Comparison of ENCODE assay signal across 8 cellular contexts in genomic region chr7:139109188-139109982, GRCh38. TPM values are rescaled to one million over a fixed set of nuclear protein-coding genes. Genes with fewer than 3 reads are reported as not detected.
A peak's percentile ranks its signal among the peaks of the same experiment; 100 is the strongest.
DNase-seq lines count a peak whose midpoint lies in the region; TF ChIP-seq lines count a peak whose summit lies in the region.

ZC3HAV1 (minus strand) TSS chr7:139109720; CDS start chr7:139109331, 389 bp downstream.

- no peaks in the 10 kb centered on the region for H3K9me2 ChIP-seq in OCI-LY7 (ENCODE audit: insufficient read depth, low read length)

- H3K36me3 ChIP-seq in Caco-2 (ENCODE audit: control insufficient read depth, insufficient read depth, low read length), result no peaks in the 10 kb centered on the region
- 0 out of 2 replicates have a peak, but pooled peaks cover 4% of the 10 kb centered on the region for H3K36me3 ChIP-seq in OCI-LY7 (ENCODE audit: insufficient read depth, low read length)

- H3K4me1 ChIP-seq in Caco-2, result peaks cover 8% of the 10 kb centered on the region
- peaks cover 30% of the 10 kb centered on the region for H3K4me1 ChIP-seq in OCI-LY7 (ENCODE audit: insufficient read depth, low read length, poor library complexity, severe bottlenecking)

- no peaks in the 10 kb centered on the region for H3K27me3 ChIP-seq in Caco-2 (replicated peaks; ENCODE audit: control insufficient read depth, insufficient read depth, low read length)

- POLR2A ChIA-PET in Caco-2 (lab: Charles Lee) (no interaction called here), OCI-LY7 (lab: Charles Lee) (interaction anchor here (1.0 to 1.3 kb wide), 2 partner anchors 14 to 16 kb away, joined by 3 to 6 read pairs; no protein-coding TSS in a partner anchor)

- CTCF ChIA-PET in Caco-2 (lab: Charles Lee) (no interaction called here), OCI-LY7 (lab: Charles Lee; ENCODE audit: unreplicated experiment) (no interaction called here)

- H3K4me2 ChIP-seq in OCI-LY7 (ENCODE audit: low read length), result peak within 1 kb of the TSS; percentile 89

- peak within 1 kb of the TSS; percentile 86 for H2AFZ ChIP-seq in OCI-LY7 (ENCODE audit: low read length)

- H3K9me3 Mint-ChIP-seq in Caco-2 (ENCODE audit: unreplicated experiment), result no peaks in the 10 kb centered on the region

- H3K36me3 Mint-ChIP-seq in Caco-2 (ENCODE audit: insufficient read depth, unreplicated experiment), result peaks cover 10% of the 10 kb centered on the region

- intact Hi-C loops in Caco-2 (cut with micrococcal nuclease; ENCODE audit: unreplicated experiment) (loop anchor here (1.0 to 5.0 kb wide), 4 partner anchors 35 to 253 kb away; partner anchors contain the start of gene UBN2), OCI-LY7 (cut with micrococcal nuclease; ENCODE audit: unreplicated experiment) (loop anchor here (1.0 to 5.0 kb wide), 7 partner anchors 15 to 1122 kb away; partner anchors contain the start of genes FMC1, LUC7L2, TRIM24 and UBN2)

- H3K9me3 ChIP-seq in Caco-2, result no peaks in the 10 kb centered on the region
- no peaks in the 10 kb centered on the region for H3K9me3 ChIP-seq in OCI-LY7 (ENCODE audit: low read length)

- peaks cover 60% of the 10 kb centered on the region for H3K79me2 ChIP-seq in OCI-LY7 (ENCODE audit: insufficient read depth, low read depth, low read length)

- H3K27ac Mint-ChIP-seq in Caco-2 (ENCODE audit: unreplicated experiment), result peak within 1 kb of the TSS; percentile 55

- peak within 1 kb of the TSS; percentile 85 for H3K4me3 Mint-ChIP-seq in Caco-2 (ENCODE audit: unreplicated experiment)

- H3K4me1 Mint-ChIP-seq in Caco-2 (ENCODE audit: low read depth, unreplicated experiment), result peaks cover 6% of the 10 kb centered on the region

- BruUV-seq in Caco-2 (replicated peaks; lab: Mats Ljungman, UMichigan) (TSS peak; percentile 88), OCI-LY7 (replicated peaks; lab: Mats Ljungman, UMichigan) (no TSS peak)

- TF ChIP-seq CTCF in Caco-2 (IDR thresholded peaks at IDR 0.05; ENCODE audit: insufficient read depth in 1 of 2, low read depth in 1 of 2, low read length in 1 of 2, severe bottlenecking in 1 of 2, unreplicated experiment in 1 of 2), result peak; percentile 21 to 42
- TF ChIP-seq CTCF in GM20000 (IDR thresholded peaks at IDR 0.05; ENCODE audit: extremely low read depth, missing control alignments), result no peak
- TF ChIP-seq CTCF in OCI-LY7 (conservative IDR thresholded peaks at IDR 0.05; ENCODE audit: low read length), result no peak

- peak; percentile 88 to 90 for DNase-seq in Caco-2
- peak; percentile 88 for DNase-seq in GM20000 (ENCODE audit: low spot score)
- peak; percentile 91 for DNase-seq in HT-29 (ENCODE audit: low spot score)
- DNase-seq in OCI-LY7 (ENCODE audit: low spot score), result peak; percentile 86
- peak; percentile 77 for DNase-seq in activated T-cell treated with anti-CD3 and anti-CD28 coated beads for 1 hour (ENCODE audit: low read depth)
- DNase-seq in epidermal melanocyte (ENCODE audit: insufficient read length, low spot score), result peak; percentile 75
- peak; percentile 86 for DNase-seq in mucosa of gallbladder (ENCODE audit: low spot score)
- peak; percentile 72 for DNase-seq in stimulated activated CD8-positive, alpha-beta memory T cell treated with anti-CD3 and anti-CD28 coated beads, Interleukin-4, amount 100 ng/mL, for 24 hours (ENCODE audit: low read depth)

- H3K27ac ChIP-seq in OCI-LY7 (ENCODE audit: low read depth, low read length, poor library complexity, severe bottlenecking), result peak within 1 kb of the TSS; percentile 83

- no peaks in the 10 kb centered on the region for H4K20me1 ChIP-seq in OCI-LY7 (ENCODE audit: insufficient read depth, low read length)

- H3K27me3 Mint-ChIP-seq in Caco-2 (ENCODE audit: insufficient read depth, unreplicated experiment), result no peaks in the 10 kb centered on the region

- H3K4me3 ChIP-seq in Caco-2 (ENCODE audit: low read depth, low read length) (peak within 1 kb of the TSS; percentile 57), OCI-LY7 (ENCODE audit: low read depth, low read length, poor library complexity, severe bottlenecking) (peak within 1 kb of the TSS; percentile 100)

RNA-seq across cellular contexts. Expression of gene ZC3HAV1, which starts in this region (rescaled TPM):
- total RNA-seq in Caco-2 (2022) (30.8 and 30.9 TPM in 2 replicates), OCI-LY7 (2022) (47.6 and 52.4 TPM in 2 replicates), mucosa of gallbladder (28.0 TPM)
- total RNA-seq in HT-29 (2014; rRNA removed; shearing (Covaris generic)), result 35.9 and 38.2 TPM in 2 replicates
- total RNA-seq in OCI-LY7 (2014; rRNA removed; shearing (Covaris generic)), result 44.2 and 47.4 TPM in 2 replicates

Comparison
In these comparisons a context has a peak if more than half of its experiments do, and no peak if none do; other contexts are left out.
1. Peak in every context shown above with its lines: DNase-seq, H3K4me3 ChIP-seq and H3K27ac ChIP-seq.
2. CTCF ChIP-seq: peak in Caco-2 (2 of 2); none in GM20000 (single experiment) and OCI-LY7 (single experiment).